ENCODE assay signal across 24 cellular contexts in the genomic region with DNA sequence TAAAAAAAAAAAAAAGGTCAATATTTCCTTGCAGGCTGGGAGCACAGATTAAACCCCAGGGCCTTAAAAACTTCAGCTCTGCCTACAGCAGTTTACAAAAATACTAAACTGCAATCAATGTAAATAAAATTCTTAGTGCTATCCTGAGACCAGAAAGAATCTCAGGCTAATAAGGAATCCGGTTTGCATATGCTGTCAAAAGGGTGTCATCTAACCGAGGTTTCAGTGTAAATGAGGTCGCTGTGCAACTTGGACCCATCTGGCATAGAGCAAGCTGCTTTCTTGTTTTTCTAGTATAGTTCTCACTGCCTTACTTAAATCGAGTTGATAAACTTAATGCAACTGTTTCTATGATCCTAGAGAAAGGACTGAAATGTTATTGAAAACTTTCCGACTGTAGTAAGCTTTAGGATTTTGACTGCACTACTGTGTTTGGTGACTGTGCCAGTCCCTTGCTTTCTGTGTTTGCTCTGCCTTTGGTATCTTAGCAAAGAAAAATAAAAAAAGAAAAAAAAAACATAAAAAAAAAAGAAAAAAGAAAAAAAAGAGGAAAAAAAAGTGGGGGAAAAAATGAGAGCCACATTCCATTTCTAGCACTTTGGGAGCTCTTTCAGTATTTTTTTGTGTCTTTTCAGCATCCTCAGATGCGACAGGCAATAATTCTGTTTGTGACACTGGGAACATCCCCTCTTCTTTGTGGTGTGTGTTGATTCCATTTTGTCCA.
"Had no signal": no experiment of that assay in that cellular context is flagged by ENCODE, and none has a peak within 500 bp of the region (broad histone marks: within the 10 kb centered on the region; RNA-seq: fewer than 3 reads in every experiment).

No MANE protein-coding gene starts in this region.

- ATAC-seq: gastrocnemius medialis; left cardiac atrium; lower lobe of right lung; natural killer cell treated with Interleukin-12 subunit alpha and Interleukin-12 subunit beta and Interleukin-15 and Interleukin-18, amount 100 ng/mL, for 72 hours; psoas muscle; stimulated activated memory B cell treated with anti-CD40 and anti-IgM and Interleukin-4, amounts not matched to agents 10 μg/mL and 1 μg/mL and 100 μg/mL, for 72 hours had no signal

- H3K36me3 ChIP-seq: esophagus muscularis mucosa, gastrocnemius medialis, left ventricle myocardium inferior, lower lobe of right lung, spleen, tibial artery, upper lobe of left lung, uterus had no signal

- H3K27ac ChIP-seq: epithelial cell of prostate, esophagus muscularis mucosa, gastrocnemius medialis, left ventricle myocardium inferior, lower lobe of right lung, parathyroid adenoma, psoas muscle, spleen, tibial artery, upper lobe of left lung, uterus had no signal

- H3K4me3 ChIP-seq: esophagus muscularis mucosa, gastrocnemius medialis, left ventricle myocardium inferior, lower lobe of right lung, psoas muscle, spleen, tibial artery, upper lobe of left lung, uterus had no signal

- DNase-seq: effector memory CD4-positive, alpha-beta T cell; gastrocnemius medialis; immature natural killer cell; kidney; left cardiac atrium; left ventricle myocardium inferior; lower lobe of right lung; midbrain; psoas muscle; retina; spleen; stimulated activated CD4-positive, alpha-beta T cell treated with anti-CD3 and anti-CD28 coated beads, Interleukin-15, amount 100 ng/mL, for 24 hours; stimulated activated CD4-positive, alpha-beta T cell treated with anti-CD3 and anti-CD28 coated beads, Interleukin-1b, Interleukin-23, amount 100 ng/mL, for 48 hours; stimulated activated CD4-positive, alpha-beta T cell treated with anti-CD3 and anti-CD28 coated beads, Interleukin-4, amount 100 ng/mL, for 24 hours; tibial artery; upper lobe of left lung; uterus had no signal

- H3K9ac ChIP-seq: parathyroid adenoma had no signal

- H3K27me3 Mint-ChIP-seq: stimulated activated memory B cell treated with anti-CD40 and anti-IgM and Interleukin-4, amounts not matched to agents 10 μg/mL and 1 μg/mL and 100 μg/mL, for 72 hours had no signal

- H3K36me3 Mint-ChIP-seq: immature natural killer cell; natural killer cell treated with Interleukin-12 subunit alpha and Interleukin-12 subunit beta and Interleukin-15 and Interleukin-18, amount 100 ng/mL, for 72 hours; stimulated activated memory B cell treated with anti-CD40 and anti-IgM and Interleukin-4, amounts not matched to agents 10 μg/mL and 1 μg/mL and 100 μg/mL, for 72 hours had no signal

- H3K27ac Mint-ChIP-seq: immature natural killer cell; memory B cell; natural killer cell treated with Interleukin-12 subunit alpha and Interleukin-12 subunit beta and Interleukin-15 and Interleukin-18, amount 100 ng/mL, for 72 hours; stimulated activated memory B cell treated with anti-CD40 and anti-IgM and Interleukin-4, amounts not matched to agents 10 μg/mL and 1 μg/mL and 100 μg/mL, for 72 hours; stimulated activated naive CD8-positive, alpha-beta T cell treated with anti-CD3 and anti-CD28 coated beads, Interleukin-15, Interleukin-2, amounts not matched to agents 100 ng/mL and 50 ng/mL, for 24 hours had no signal

- H3K9me3 Mint-ChIP-seq: immature natural killer cell; natural killer cell treated with Interleukin-12 subunit alpha and Interleukin-12 subunit beta and Interleukin-15 and Interleukin-18, amount 100 ng/mL, for 72 hours; stimulated activated naive CD8-positive, alpha-beta T cell treated with anti-CD3 and anti-CD28 coated beads, Interleukin-15, Interleukin-2, amounts not matched to agents 100 ng/mL and 50 ng/mL, for 24 hours had no signal

- H3K4me1 Mint-ChIP-seq: immature natural killer cell; memory B cell; stimulated activated memory B cell treated with anti-CD40 and anti-IgM and Interleukin-4, amounts not matched to agents 10 μg/mL and 1 μg/mL and 100 μg/mL, for 72 hours had no signal

- H3K9me3 ChIP-seq: esophagus muscularis mucosa, gastrocnemius medialis, left ventricle myocardium inferior, lower lobe of right lung, psoas muscle, spleen, tibial artery, upper lobe of left lung, uterus had no signal

- H3K4me3 Mint-ChIP-seq: immature natural killer cell; memory B cell; natural killer cell treated with Interleukin-12 subunit alpha and Interleukin-12 subunit beta and Interleukin-15 and Interleukin-18, amount 100 ng/mL, for 72 hours; stimulated activated memory B cell treated with anti-CD40 and anti-IgM and Interleukin-4, amounts not matched to agents 10 μg/mL and 1 μg/mL and 100 μg/mL, for 72 hours; stimulated activated naive CD8-positive, alpha-beta T cell treated with anti-CD3 and anti-CD28 coated beads, Interleukin-15, Interleukin-2, amounts not matched to agents 100 ng/mL and 50 ng/mL, for 24 hours had no signal
